Comparison of ENCODE assay signal across 9 cellular contexts in genomic region chr16:70476272-70477020, GRCh38. TPM values are rescaled to one million over a fixed set of nuclear protein-coding genes. Genes with fewer than 3 reads are reported as not detected.
DNase-seq lines count a peak whose midpoint lies in the region; ATAC-seq and TF ChIP-seq lines count a peak whose summit lies in the region.
"Had no signal": no experiment of that assay in that cellular context is flagged by ENCODE, and none has a peak within 500 bp of the region (broad histone marks: within the 10 kb centered on the region; RNA-seq: fewer than 3 reads in every experiment).

No MANE protein-coding gene starts in this region.

- DNase-seq in Caki2 (ENCODE audit: low read depth), result peak; percentile 73
- DNase-seq in GM19238 (ENCODE audit: insufficient read length, low spot score), result peak; percentile 95
- peak; percentile 62 to 64 for DNase-seq in SJSA1 (ENCODE audit: low read depth in 1 of 2, low spot score in 2 of 2)
- DNase-seq in erythroblast (lab: John Stamatoyannopoulos, UW), result peak; percentile 18 to 21
- peak; percentile 68 for DNase-seq in stimulated activated CD4-positive, alpha-beta T cell treated with anti-CD3 and anti-CD28 coated beads, Interleukin-1b, Interleukin-23, amount 100 ng/mL, for 48 hours
- DNase-seq in occipital lobe (lab: John Stamatoyannopoulos, UW), result no peak
- DNase-seq in DMS153 treated with DMSO at 0.1 percent for 48 hours (lab: John Stamatoyannopoulos, UW; ENCODE audit: unreplicated experiment), result no peak

- no peak for TF ChIP-seq POLR2A in erythroblast (IDR thresholded peaks at IDR 0.05; ENCODE audit: low read length)

- H3K4me1 ChIP-seq in SJSA1 (replicated peaks), result peaks cover 19% of the 10 kb centered on the region

- H3K36me3 ChIP-seq in SJSA1, result peaks cover 45% of the 10 kb centered on the region

- H3K27me3 ChIP-seq in SJSA1 (replicated peaks), result no peaks in the 10 kb centered on the region

- H3K27ac ChIP-seq in SJSA1, result peak overlapping the region; percentile 64
- H3K27ac ChIP-seq: SK-N-MC had no signal

- H3K9me3 ChIP-seq in SJSA1 (replicated peaks), result no peaks in the 10 kb centered on the region

- in situ Hi-C loops in Caki2 (cut with HindIII; ENCODE audit: low pct_unique_long_range_greater_than_20kb, low sequenced_read_pairs), result no loop called here

- peak; percentile 83 for ATAC-seq in HG03135 (IDR thresholded peaks at IDR 0.05; ENCODE audit: unreplicated experiment)

- no peak overlapping the region for H3K4me3 ChIP-seq in SJSA1
- H3K4me3 ChIP-seq: SK-N-MC had no signal

RNA-seq across cellular contexts. Expression of gene FCSK, which starts 22.1 kb away (rescaled TPM):
- 22.2 and 32.7 TPM in 2 replicates for total RNA-seq in Caki2 (2014; rRNA removed; shearing (Covaris generic); ENCODE audit: low replicate concordance)
- total RNA-seq in SJSA1 (2014; rRNA removed; shearing (Covaris generic)), result 3.4 and 5.3 TPM in 2 replicates
- total RNA-seq in occipital lobe, result 6.2 TPM

RNA-seq across cellular contexts. Expression of gene ST3GAL2, which starts 37.5 kb away (rescaled TPM):
- total RNA-seq in Caki2 (2014; rRNA removed; shearing (Covaris generic); ENCODE audit: low replicate concordance), result 34.1 and 38.0 TPM in 2 replicates
- total RNA-seq in SJSA1 (2014; rRNA removed; shearing (Covaris generic)), result 23.2 and 43.8 TPM in 2 replicates
- 35.2 TPM for total RNA-seq in occipital lobe

RNA-seq across cellular contexts. Expression of gene COG4, which starts 46.9 kb away (rescaled TPM):
- 98.8 and 107 TPM in 2 replicates for total RNA-seq in Caki2 (2014; rRNA removed; shearing (Covaris generic); ENCODE audit: low replicate concordance)
- 78.0 and 94.7 TPM in 2 replicates for total RNA-seq in SJSA1 (2014; rRNA removed; shearing (Covaris generic))
- 29.2 TPM for total RNA-seq in occipital lobe

RNA-seq across cellular contexts. Expression of gene SF3B3, which starts 47.2 kb away (rescaled TPM):
- 33.8 and 40.4 TPM in 2 replicates for total RNA-seq in Caki2 (2014; rRNA removed; shearing (Covaris generic); ENCODE audit: low replicate concordance)
- 126 and 170 TPM in 2 replicates for total RNA-seq in SJSA1 (2014; rRNA removed; shearing (Covaris generic))
- total RNA-seq in occipital lobe, result 87.3 TPM

Comparison
In these comparisons a context has a peak if more than half of its experiments do, and no peak if none do; other contexts are left out.
1. DNase-seq: peak in Caki2 (single experiment), GM19238 (single experiment), SJSA1 (2 of 2), erythroblast (2 of 2) and stimulated activated CD4-positive, alpha-beta T cell treated with anti-CD3 and anti-CD28 coated beads, Interleukin-1b, Interleukin-23, amount 100 ng/mL, for 48 hours (single experiment); none in occipital lobe (single experiment) and DMS153 treated with DMSO at 0.1 percent for 48 hours (single experiment).